ENCODE assay signal across 9 cellular contexts in the genomic region with DNA sequence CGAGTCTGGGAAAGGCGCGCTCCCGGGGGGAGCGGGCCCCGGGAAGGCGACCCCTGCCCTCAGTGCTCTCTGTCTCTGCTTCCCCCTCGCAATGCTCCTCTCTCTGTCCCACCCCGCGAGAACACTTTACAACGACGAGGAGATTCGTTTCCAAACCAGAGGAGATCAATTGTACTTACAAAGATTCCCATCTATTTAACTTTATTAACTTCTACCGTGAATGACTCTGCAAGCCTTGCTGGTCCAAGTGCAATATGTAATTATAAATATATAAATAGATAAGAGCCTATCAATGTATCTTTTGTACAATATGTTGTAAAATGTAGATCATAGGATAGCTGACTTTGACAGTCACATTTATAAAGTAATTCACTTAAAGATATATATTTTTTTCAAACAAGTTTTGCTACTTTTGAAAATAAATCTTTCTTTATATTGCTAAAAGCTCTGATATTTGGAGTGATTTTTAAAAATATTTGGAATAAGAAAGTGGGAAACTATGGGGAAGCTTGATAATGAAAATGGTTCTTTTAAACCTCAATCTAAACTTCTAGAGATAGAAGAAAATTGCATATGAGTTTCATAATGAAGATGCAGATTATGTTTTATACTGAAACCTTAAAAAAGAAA. TPM values are rescaled to one million over a fixed set of nuclear protein-coding genes. Genes with fewer than 3 reads are reported as not detected.
A peak's percentile ranks its signal among the peaks of the same experiment; 100 is the strongest.
DNase-seq lines count a peak whose midpoint lies in the region; ATAC-seq and TF ChIP-seq lines count a peak whose summit lies in the region.
"Had no signal": no experiment of that assay in that cellular context is flagged by ENCODE, and none has a peak within 500 bp of the region (broad histone marks: within the 10 kb centered on the region; RNA-seq: fewer than 3 reads in every experiment).

No MANE protein-coding gene starts in this region.

- ATAC-seq in heart left ventricle, result no peak
- ATAC-seq in GM21381 (IDR thresholded peaks at IDR 0.05; ENCODE audit: unreplicated experiment), result no peak
- ATAC-seq in HG02870 (IDR thresholded peaks at IDR 0.05; ENCODE audit: unreplicated experiment), result no peak

- no peaks in the 10 kb centered on the region for H3K9me3 ChIP-seq in heart left ventricle
- H3K9me3 ChIP-seq in colonic mucosa, result no peaks in the 10 kb centered on the region
- H3K9me3 ChIP-seq in muscle layer of duodenum (ENCODE audit: control insufficient read depth in 1 of 2, low read length in 2 of 2), result no peaks in the 10 kb centered on the region
- no peaks in the 10 kb centered on the region for H3K9me3 ChIP-seq in uterus

- TF ChIP-seq CTCF in heart left ventricle (IDR thresholded peaks at IDR 0.05) (no peak), colonic mucosa (IDR thresholded peaks at IDR 0.05) (no peak), uterus (IDR thresholded peaks at IDR 0.05) (no peak)

- DNase-seq in heart left ventricle (no peak), cardiac septum (ENCODE audit: low spot score) (no peak), colonic mucosa (no peak), uterus (no peak), midbrain (lab: John Stamatoyannopoulos, UW) (no peak)
- DNase-seq: anterior cingulate cortex had no signal

- H3K4me1 ChIP-seq in heart left ventricle (peaks cover 0 to 38% (median 16%) of the 10 kb centered on the region in 12 donors), colonic mucosa (no peaks in the 10 kb centered on the region), muscle layer of duodenum (ENCODE audit: control insufficient read depth in 1 of 2, insufficient read depth in 2 of 2, low read length in 2 of 2) (peaks cover 5 to 37% of the 10 kb centered on the region in 2 donors), uterus (no peaks in the 10 kb centered on the region)

- H3K9ac ChIP-seq in colonic mucosa (ENCODE audit: low read depth in 2 of 2, low read length in 2 of 2), result peak overlapping the region in 1 of 2 donors; percentile 46

- H3K27me3 ChIP-seq in heart left ventricle, result peaks cover 10 to 98% (median 78%) of the 10 kb centered on the region in 9 donors
- peaks cover 78% of the 10 kb centered on the region for H3K27me3 ChIP-seq in colonic mucosa
- peaks cover 63% of the 10 kb centered on the region for H3K27me3 ChIP-seq in muscle layer of duodenum (ENCODE audit: low read depth, low read length)
- peaks cover 0 to 16% of the 10 kb centered on the region in 2 donors for H3K27me3 ChIP-seq in uterus

- H3K36me3 ChIP-seq in heart left ventricle, result peaks cover 0 to 15% (median 0%) of the 10 kb centered on the region in 9 donors
- no peaks in the 10 kb centered on the region for H3K36me3 ChIP-seq in colonic mucosa
- H3K36me3 ChIP-seq in muscle layer of duodenum (ENCODE audit: control insufficient read depth in 1 of 2, insufficient read depth in 2 of 2, low read length in 2 of 2), result no peaks in the 10 kb centered on the region
- H3K36me3 ChIP-seq in uterus, result no peaks in the 10 kb centered on the region

- TF ChIP-seq POLR2A in heart left ventricle (IDR thresholded peaks at IDR 0.05) (no peak), uterus (IDR thresholded peaks at IDR 0.05) (no peak)

- H3K4me3 ChIP-seq in heart left ventricle, result peak overlapping the region; percentile 23 to 74 (median 55)
- peak overlapping the region; percentile 38 for H3K4me3 ChIP-seq in colonic mucosa
- peak overlapping the region; percentile 65 to 72 for H3K4me3 ChIP-seq in muscle layer of duodenum (ENCODE audit: low read depth in 1 of 2, low read length in 2 of 2)
- H3K4me3 ChIP-seq in uterus, result peak overlapping the region; percentile 60 to 64

- 1 to 5% (median 2%) methylated on average over 14 of the region's 14 CpGs for WGBS in heart left ventricle, 4 donors

- H3K27ac ChIP-seq in heart left ventricle, result peak overlapping the region in 11 of 12 donors; percentile 35 to 90 (median 81)
- H3K27ac ChIP-seq in colonic mucosa, result peak overlapping the region; percentile 57
- H3K27ac ChIP-seq in muscle layer of duodenum (ENCODE audit: low read length), result peak overlapping the region; percentile 82
- peak overlapping the region; percentile 85 to 93 for H3K27ac ChIP-seq in uterus

- intact Hi-C loops in heart left ventricle (cut with DNase I), result loop anchor here in 3 of 10 donors (5.0 kb wide), 2 partner anchors 130 to 135 kb away; no protein-coding TSS in a partner anchor
- intact Hi-C loops in cardiac septum (cut with DNase I), result no loop called here
- intact Hi-C loops in colonic mucosa (cut with DNase I), result no loop called here
- intact Hi-C loops in uterus (cut with DNase I; ENCODE audit: low total_unique reads), result no loop called here

RNA-seq across cellular contexts. Expression of a gene that starts 3.0 kb away (rescaled TPM):
- 1 to 10 TPM; 1.8 to 9.5 (median 3.9) TPM for total RNA-seq in heart left ventricle
- 1 to 10 TPM; 1.9 to 5.1 TPM for polyA plus RNA-seq in heart left ventricle
- total RNA-seq in cardiac septum, result 2.0 TPM
- total RNA-seq in colonic mucosa, result 1 to 10 TPM; 4.4 to 5.1 TPM
- 1 to 10 TPM; 1.5 to 9.1 (median 4.7) TPM for total RNA-seq in uterus
